In genomic region chr19:485122-485521, GRCh38 we compare ENCODE assay signal across 16 cellular contexts. TPM values are rescaled to one million over a fixed set of nuclear protein-coding genes. Genes with fewer than 3 reads are reported as not detected.
DNase-seq lines count a peak whose midpoint lies in the region; ATAC-seq and TF ChIP-seq lines count a peak whose summit lies in the region.
"Had no signal": no experiment of that assay in that cellular context is flagged by ENCODE, and none has a peak within 500 bp of the region (broad histone marks: within the 10 kb centered on the region; RNA-seq: fewer than 3 reads in every experiment).

No MANE protein-coding gene starts in this region.

- H3K4me3 Mint-ChIP-seq in Calu3 (ENCODE audit: low read depth, unreplicated experiment) (peak overlapping the region; percentile 27), IgD-negative memory B cell (peak overlapping the region in 1 of 4 donors; percentile 29)
- H3K4me3 Mint-ChIP-seq: activated naive CD8-positive, alpha-beta T cell had no signal

- H3K9me3 ChIP-seq in Panc1 (ENCODE audit: control insufficient read depth, insufficient read depth, low read depth, low read length) = no peaks in the 10 kb centered on the region
- H3K9me3 ChIP-seq in mesenchymal stem cell (ENCODE audit: control insufficient read depth, low read length) = no peaks in the 10 kb centered on the region
- H3K9me3 ChIP-seq in ascending aorta = no peaks in the 10 kb centered on the region
- H3K9me3 ChIP-seq: BE2C had no signal

- intact Hi-C loops in Calu3 (cut with micrococcal nuclease; ENCODE audit: unreplicated experiment) (no loop called here), Panc1 (cut with micrococcal nuclease; ENCODE audit: unreplicated experiment) (no loop called here), sciatic nerve (cut with DNase I) (no loop called here), ascending aorta (cut with DNase I) (no loop called here)

- H3K79me1 ChIP-seq in mesenchymal stem cell (replicated peaks; ENCODE audit: low read length, poor library complexity, severe bottlenecking) = peaks cover 3% of the 10 kb centered on the region

- WGBS in mesenchymal stem cell = 87% methylated on average over 22 of the region's 22 CpGs

- H3K4me1 ChIP-seq in Panc1 (ENCODE audit: control insufficient read depth, insufficient read depth, low read length) (peaks cover 16% of the 10 kb centered on the region), mesenchymal stem cell (ENCODE audit: control insufficient read depth, insufficient read depth, low read depth, low read length) (peaks cover 29% of the 10 kb centered on the region), ascending aorta (peaks cover 0 to 4% of the 10 kb centered on the region in 2 donors)
- H3K4me1 ChIP-seq: BE2C had no signal

- POLR2A ChIA-PET in Panc1 (lab: Charles Lee) = no interaction called here

- H3K27ac Mint-ChIP-seq in Calu3 (ENCODE audit: unreplicated experiment) (no peak overlapping the region), IgD-negative memory B cell (peak overlapping the region; percentile 11 to 59 (median 35))
- H3K27ac Mint-ChIP-seq: activated naive CD8-positive, alpha-beta T cell had no signal

- peak overlapping the region in 1 of 2 experiments; percentile 56 for H3K23ac ChIP-seq in mesenchymal stem cell (ENCODE audit: low read length in 2 of 2)

- no peak overlapping the region for H2BK5ac ChIP-seq in mesenchymal stem cell (ENCODE audit: low read depth, low read length, poor library complexity, severe bottlenecking)

- H3K27me3 Mint-ChIP-seq in Calu3 (ENCODE audit: unreplicated experiment) (peaks cover 41% of the 10 kb centered on the region), IgD-negative memory B cell (peaks cover 4% of the 10 kb centered on the region)

- H3K27ac ChIP-seq in Panc1 (ENCODE audit: low read length) (peak overlapping the region; percentile 29; the same call in 1 of the 2 replicates), mesenchymal stem cell (ENCODE audit: low read length, poor library complexity, severe bottlenecking) (no peak overlapping the region), ascending aorta (no peak overlapping the region)

- H3K9ac ChIP-seq in mesenchymal stem cell (ENCODE audit: low read length) = peak overlapping the region; percentile 79

- in situ Hi-C loops in Panc1 (cut with HindIII; ENCODE audit: low pct_unique_long_range_greater_than_20kb, low sequenced_read_pairs) = no loop called here

- peak overlapping the region; percentile 40 to 96 for H3K18ac ChIP-seq in mesenchymal stem cell (ENCODE audit: low read depth in 1 of 2, low read length in 2 of 2)

- peak overlapping the region in 1 of 2 experiments; percentile 79 for H3K14ac ChIP-seq in mesenchymal stem cell (ENCODE audit: low read length in 2 of 2)

- H3K4me3 ChIP-seq in Panc1 (ENCODE audit: low read depth in 2 of 2, low read length in 2 of 2) (no peak overlapping the region), mesenchymal stem cell (ENCODE audit: insufficient read depth in 1 of 2, low read depth in 1 of 2, low read length in 2 of 2) (no peak overlapping the region), ascending aorta (no peak overlapping the region)

- H2BK120ac ChIP-seq in mesenchymal stem cell (ENCODE audit: low read depth, low read length) = no peak overlapping the region

- H3K36me3 ChIP-seq in Panc1 (ENCODE audit: control insufficient read depth, insufficient read depth, low read length) = no peaks in the 10 kb centered on the region; the same call in 1 of the 2 replicates
- peaks cover 0 to 3% of the 10 kb centered on the region in 2 experiments for H3K36me3 ChIP-seq in mesenchymal stem cell (ENCODE audit: control insufficient read depth in 1 of 2, insufficient read depth in 2 of 2, low read depth in 1 of 2, low read length in 2 of 2)
- no peaks in the 10 kb centered on the region for H3K36me3 ChIP-seq in ascending aorta
- H3K36me3 ChIP-seq: BE2C had no signal

- H2AK5ac ChIP-seq in mesenchymal stem cell (ENCODE audit: low read length, severe bottlenecking) = no peak overlapping the region

- CTCF ChIA-PET in Calu3 (lab: Charles Lee) (interaction anchor here (0.7 kb wide), 1 partner anchor 25 kb away, joined by 3 read pairs; no protein-coding TSS in a partner anchor), Panc1 (lab: Charles Lee) (no interaction called here)

- TF ChIP-seq CTCF in Calu3 (IDR thresholded peaks at IDR 0.05; ENCODE audit: unreplicated experiment) = no peak
- TF ChIP-seq CTCF in Panc1 (IDR thresholded peaks at IDR 0.05) = no peak
- TF ChIP-seq CTCF in ascending aorta (IDR thresholded peaks at IDR 0.05) = no peak

- H3K4ac ChIP-seq in mesenchymal stem cell (ENCODE audit: low read depth in 1 of 2, low read length in 2 of 2) = peak overlapping the region; percentile 12 to 28

- H2BK12ac ChIP-seq in mesenchymal stem cell (ENCODE audit: low read length in 2 of 2) = peak overlapping the region; percentile 55 to 65

- ATAC-seq in Panc1 (no peak), sciatic nerve (no peak), HG02885 (IDR thresholded peaks at IDR 0.05; ENCODE audit: poor library complexity, unreplicated experiment) (no peak)
- ATAC-seq: activated CD4-positive, CD25-positive, alpha-beta regulatory T cell treated with anti-CD3 and anti-CD28 coated beads, Interleukin-2, amount 50 U/mL, for 24 hours had no signal

- DNase-seq in Calu3 (no peak), Panc1 (ENCODE audit: low read depth, low spot score) (no peak), mesenchymal stem cell (no peak), MV-4-11 (lab: John Stamatoyannopoulos, UW) (no peak), sciatic nerve (ENCODE audit: low spot score) (no peak), ascending aorta (ENCODE audit: low spot score in 2 of 2) (no peak)
- DNase-seq: BE2C, cerebellar nuclear complex, Karpas-422, NCI-H526, RPMI8226, T-helper 1 cell had no signal

- BruUV-seq in Calu3 (replicated peaks; lab: Mats Ljungman, UMichigan) (no TSS peak), Panc1 (replicated peaks; lab: Mats Ljungman, UMichigan) (no TSS peak)

- H3K27me3 ChIP-seq in Panc1 (ENCODE audit: control insufficient read depth, insufficient read depth, low read length) (no peaks in the 10 kb centered on the region), mesenchymal stem cell (ENCODE audit: control insufficient read depth in 1 of 2, insufficient read depth in 1 of 2, low read length in 2 of 2) (peaks cover 3% of the 10 kb centered on the region in 2 experiments), ascending aorta (no peaks in the 10 kb centered on the region)

- peak overlapping the region; percentile 48 for H4K91ac ChIP-seq in mesenchymal stem cell (ENCODE audit: low read length)

- peak overlapping the region; percentile 3 for H2AFZ ChIP-seq in mesenchymal stem cell (ENCODE audit: low read depth, low read length)

- H3K4me2 ChIP-seq in mesenchymal stem cell (ENCODE audit: low read length, poor library complexity, severe bottlenecking) = peak overlapping the region; percentile 46

- peaks cover 17% of the 10 kb centered on the region for H3K36me3 Mint-ChIP-seq in Calu3 (ENCODE audit: insufficient read depth, unreplicated experiment)
- H3K36me3 Mint-ChIP-seq in IgD-negative memory B cell = no peaks in the 10 kb centered on the region
- H3K36me3 Mint-ChIP-seq: activated naive CD8-positive, alpha-beta T cell had no signal

- no peak overlapping the region for H2BK15ac ChIP-seq in mesenchymal stem cell (ENCODE audit: low read depth, poor library complexity, severe bottlenecking)

- H3K9me3 Mint-ChIP-seq in Calu3 (ENCODE audit: low read depth, unreplicated experiment) (peaks cover 13% of the 10 kb centered on the region), IgD-negative memory B cell (peaks cover 0 to 3% (median 0%) of the 10 kb centered on the region in 3 donors)

- H3K4me1 Mint-ChIP-seq in Calu3 (ENCODE audit: low read depth, unreplicated experiment) (peaks cover 7% of the 10 kb centered on the region), IgD-negative memory B cell (peaks cover 0 to 2% (median 0%) of the 10 kb centered on the region in 3 donors)

- peak overlapping the region; percentile 84 for H4K8ac ChIP-seq in mesenchymal stem cell (ENCODE audit: low read length)

RNA-seq across cellular contexts. Expression of gene MADCAM1, which starts 11.2 kb away (rescaled TPM):
- 0.34 and 0.47 TPM in 2 replicates for total RNA-seq in Calu3 (2022)
- 0.36 TPM for polyA plus RNA-seq in IgD-negative memory B cell
- 0.54 TPM for total RNA-seq in Panc1 (2021; ENCODE audit: unreplicated experiment)
- 3.6 TPM for polyA plus RNA-seq in Panc1 (2012; ENCODE audit: insufficient read length)
- 0.29 TPM for polyA plus RNA-seq in mesenchymal stem cell (2013, experiment 1 of 2)
- 0.23 TPM for polyA plus RNA-seq in mesenchymal stem cell (2013, experiment 2 of 2)
- 1.1 TPM for total RNA-seq in sciatic nerve
- total RNA-seq in ascending aorta = not detected

RNA-seq across cellular contexts. Expression of gene TPGS1, which starts 22.2 kb away (rescaled TPM):
- total RNA-seq in Calu3 (2022) (8.6 and 9.0 TPM in 2 replicates), Panc1 (2021; ENCODE audit: unreplicated experiment) (17.6 TPM), sciatic nerve (18.5 TPM), ascending aorta (89.2 TPM)
- 13.8 TPM for polyA plus RNA-seq in IgD-negative memory B cell
- polyA plus RNA-seq in Panc1 (2012; ENCODE audit: insufficient read length) = 19.7 TPM
- 10.3 TPM for polyA plus RNA-seq in mesenchymal stem cell (2013, experiment 1 of 2)
- 9.3 TPM for polyA plus RNA-seq in mesenchymal stem cell (2013, experiment 2 of 2)

RNA-seq across cellular contexts. Expression of gene SHC2, which starts 24.3 kb away (rescaled TPM):
- total RNA-seq in Calu3 (2022) = 8.3 and 8.4 TPM in 2 replicates
- polyA plus RNA-seq in IgD-negative memory B cell = not detected
- 6.7 TPM for total RNA-seq in Panc1 (2021; ENCODE audit: unreplicated experiment)
- 26.8 TPM for polyA plus RNA-seq in Panc1 (2012; ENCODE audit: insufficient read length)
- polyA plus RNA-seq in mesenchymal stem cell (2013, experiment 1 of 2) = 23.8 TPM
- 24.7 TPM for polyA plus RNA-seq in mesenchymal stem cell (2013, experiment 2 of 2)
- total RNA-seq in sciatic nerve = 31.6 TPM
- 51.2 TPM for total RNA-seq in ascending aorta

RNA-seq across cellular contexts. Expression of gene CDC34, which starts 46.4 kb away (rescaled TPM):
- 46.1 and 50.6 TPM in 2 replicates for total RNA-seq in Calu3 (2022)
- polyA plus RNA-seq in IgD-negative memory B cell = 20.1 TPM
- 80.5 TPM for total RNA-seq in Panc1 (2021; ENCODE audit: unreplicated experiment)
- 116 TPM for polyA plus RNA-seq in Panc1 (2012; ENCODE audit: insufficient read length)
- polyA plus RNA-seq in mesenchymal stem cell (2013, experiment 1 of 2) = 82.8 TPM
- 82.0 TPM for polyA plus RNA-seq in mesenchymal stem cell (2013, experiment 2 of 2)
- total RNA-seq in sciatic nerve = 40.2 TPM
- 124 TPM for total RNA-seq in ascending aorta

RNA-seq across cellular contexts. Expression of gene GZMM, which starts 58.7 kb away (rescaled TPM):
- total RNA-seq in Calu3 (2022) = 0.42 TPM in 1 of 2 replicates, not detected in the other
- 15.8 TPM for polyA plus RNA-seq in IgD-negative memory B cell
- 0.69 TPM for total RNA-seq in Panc1 (2021; ENCODE audit: unreplicated experiment)
- 1.4 TPM for polyA plus RNA-seq in Panc1 (2012; ENCODE audit: insufficient read length)
- polyA plus RNA-seq in mesenchymal stem cell (2013, experiment 1 of 2) = not detected
- polyA plus RNA-seq in mesenchymal stem cell (2013, experiment 2 of 2) = 0.07 TPM
- 1.4 TPM for total RNA-seq in sciatic nerve
- total RNA-seq in ascending aorta = not detected
